In the genomic region with DNA sequence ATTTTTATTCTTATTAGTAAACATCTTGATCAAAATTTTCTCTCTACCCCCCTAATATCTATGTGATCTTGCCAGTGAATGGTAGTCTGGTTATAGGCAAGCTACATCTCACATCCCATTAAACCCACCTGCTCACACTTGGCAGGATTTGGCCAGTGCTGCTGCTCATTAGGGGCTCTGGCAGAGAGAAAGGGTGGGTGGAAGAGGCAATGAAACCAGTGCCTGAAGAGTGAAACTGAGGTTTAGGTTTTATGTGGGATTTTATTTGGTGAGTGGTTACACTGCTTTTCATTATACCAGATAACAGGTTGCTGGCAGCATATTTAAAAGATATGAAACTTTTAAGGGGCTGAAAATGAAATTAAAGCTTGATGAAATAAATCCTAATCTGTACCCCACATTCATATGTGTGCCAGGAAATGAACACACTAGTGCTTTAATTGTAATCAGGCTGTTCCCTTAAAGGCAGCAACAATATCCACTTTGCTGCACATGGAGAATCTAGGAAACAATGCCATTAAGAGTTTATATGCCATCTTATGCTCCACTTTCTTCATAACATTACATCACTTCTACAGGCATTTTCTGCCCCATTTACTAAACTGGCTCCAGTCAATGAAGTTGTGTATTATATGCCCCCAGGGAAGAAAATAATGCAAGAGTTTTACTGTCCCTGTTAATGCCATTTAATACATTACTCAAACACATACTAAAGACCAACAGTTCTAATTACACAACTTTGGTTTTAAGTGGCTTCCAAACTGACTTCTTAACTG, we compare ENCODE assay signal across 1 cellular context.
TF ChIP-seq lines count a peak whose summit lies in the region.

No MANE protein-coding gene starts in this region.

TF ChIP-seq in HEK293, 187 proteins besides CTCF, POLR2A, EP300 and RAD21 (continued from another document and continues in another):
- TF ChIP-seq, protein P1, sequence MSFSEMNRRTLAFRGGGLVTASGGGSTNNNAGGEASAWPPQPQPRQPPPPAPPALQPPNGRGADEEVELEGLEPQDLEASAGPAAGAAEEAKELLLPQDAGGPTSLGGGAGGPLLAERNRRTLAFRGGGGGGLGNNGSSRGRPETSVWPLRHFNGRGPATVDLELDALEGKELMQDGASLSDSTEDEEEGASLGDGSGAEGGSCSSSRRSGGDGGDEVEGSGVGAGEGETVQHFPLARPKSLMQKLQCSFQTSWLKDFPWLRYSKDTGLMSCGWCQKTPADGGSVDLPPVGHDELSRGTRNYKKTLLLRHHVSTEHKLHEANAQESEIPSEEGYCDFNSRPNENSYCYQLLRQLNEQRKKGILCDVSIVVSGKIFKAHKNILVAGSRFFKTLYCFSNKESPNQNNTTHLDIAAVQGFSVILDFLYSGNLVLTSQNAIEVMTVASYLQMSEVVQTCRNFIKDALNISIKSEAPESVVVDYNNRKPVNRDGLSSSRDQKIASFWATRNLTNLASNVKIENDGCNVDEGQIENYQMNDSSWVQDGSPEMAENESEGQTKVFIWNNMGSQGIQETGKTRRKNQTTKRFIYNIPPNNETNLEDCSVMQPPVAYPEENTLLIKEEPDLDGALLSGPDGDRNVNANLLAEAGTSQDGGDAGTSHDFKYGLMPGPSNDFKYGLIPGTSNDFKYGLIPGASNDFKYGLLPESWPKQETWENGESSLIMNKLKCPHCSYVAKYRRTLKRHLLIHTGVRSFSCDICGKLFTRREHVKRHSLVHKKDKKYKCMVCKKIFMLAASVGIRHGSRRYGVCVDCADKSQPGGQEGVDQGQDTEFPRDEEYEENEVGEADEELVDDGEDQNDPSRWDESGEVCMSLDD (tag by site-specific recombination; IDR thresholded peaks at IDR 0.05) = no peak
- TF ChIP-seq, protein P2, sequence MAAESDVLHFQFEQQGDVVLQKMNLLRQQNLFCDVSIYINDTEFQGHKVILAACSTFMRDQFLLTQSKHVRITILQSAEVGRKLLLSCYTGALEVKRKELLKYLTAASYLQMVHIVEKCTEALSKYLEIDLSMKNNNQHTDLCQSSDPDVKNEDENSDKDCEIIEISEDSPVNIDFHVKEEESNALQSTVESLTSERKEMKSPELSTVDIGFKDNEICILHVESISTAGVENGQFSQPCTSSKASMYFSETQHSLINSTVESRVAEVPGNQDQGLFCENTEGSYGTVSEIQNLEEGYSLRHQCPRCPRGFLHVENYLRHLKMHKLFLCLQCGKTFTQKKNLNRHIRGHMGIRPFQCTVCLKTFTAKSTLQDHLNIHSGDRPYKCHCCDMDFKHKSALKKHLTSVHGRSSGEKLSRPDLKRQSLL (tag by site-specific recombination; IDR thresholded peaks at IDR 0.05) = peak; percentile 33; the same call in 1 of the 2 replicates
- TF ChIP-seq GFI1B (tag by site-specific recombination; IDR thresholded peaks at IDR 0.05) (peak; percentile 92), ZNF214 (tag by site-specific recombination; IDR thresholded peaks at IDR 0.05; ENCODE audit: borderline replicate concordance) (no peak), ZNF292 (tag by site-specific recombination; IDR thresholded peaks at IDR 0.05; ENCODE audit: borderline replicate concordance, low read depth) (no peak), ZXDB (tag by site-specific recombination; IDR thresholded peaks at IDR 0.05) (peak; percentile 85), SCRT1 (tag by site-specific recombination; IDR thresholded peaks at IDR 0.05; ENCODE audit: borderline replicate concordance) (peak; percentile 65), ZNF629 (tag by site-specific recombination; IDR thresholded peaks at IDR 0.05) (peak; percentile 93), ZFP37 (tag by site-specific recombination; IDR thresholded peaks at IDR 0.05) (peak; percentile 62; the same call in 1 of the 2 replicates), ZNF768 (tag by site-specific recombination; IDR thresholded peaks at IDR 0.05) (no peak), ZNF169 (tag by site-specific recombination; IDR thresholded peaks at IDR 0.05) (no peak), GLIS2 (tag by site-specific recombination; IDR thresholded peaks at IDR 0.05) (no peak), GLI2 (tag by site-specific recombination; IDR thresholded peaks at IDR 0.05; ENCODE audit: borderline replicate concordance, low read depth) (peak; percentile 93), ZNF792 (tag by site-specific recombination; IDR thresholded peaks at IDR 0.05) (no peak), ZNF223 (tag by site-specific recombination; IDR thresholded peaks at IDR 0.05) (no peak), ZBTB17 (tag by site-specific recombination; IDR thresholded peaks at IDR 0.05) (peak; percentile 94), OSR2 (tag by site-specific recombination; IDR thresholded peaks at IDR 0.05) (peak; percentile 98), OVOL3 (tag by site-specific recombination; IDR thresholded peaks at IDR 0.05) (peak; percentile 93), ZNF10 (tag by site-specific recombination; IDR thresholded peaks at IDR 0.05) (peak; percentile 56; the same call in 1 of the 2 replicates), ZNF433 (tag by site-specific recombination; IDR thresholded peaks at IDR 0.05; ENCODE audit: low read depth) (no peak), GLIS1 (tag by site-specific recombination; IDR thresholded peaks at IDR 0.05) (peak; percentile 74), ZNF514 (tag by site-specific recombination; IDR thresholded peaks at IDR 0.05) (no peak), YY2 (tag by site-specific recombination; IDR thresholded peaks at IDR 0.05) (no peak), ZNF138 (tag by site-specific recombination; IDR thresholded peaks at IDR 0.05; ENCODE audit: borderline replicate concordance) (no peak)
- TF ChIP-seq, protein P3, sequence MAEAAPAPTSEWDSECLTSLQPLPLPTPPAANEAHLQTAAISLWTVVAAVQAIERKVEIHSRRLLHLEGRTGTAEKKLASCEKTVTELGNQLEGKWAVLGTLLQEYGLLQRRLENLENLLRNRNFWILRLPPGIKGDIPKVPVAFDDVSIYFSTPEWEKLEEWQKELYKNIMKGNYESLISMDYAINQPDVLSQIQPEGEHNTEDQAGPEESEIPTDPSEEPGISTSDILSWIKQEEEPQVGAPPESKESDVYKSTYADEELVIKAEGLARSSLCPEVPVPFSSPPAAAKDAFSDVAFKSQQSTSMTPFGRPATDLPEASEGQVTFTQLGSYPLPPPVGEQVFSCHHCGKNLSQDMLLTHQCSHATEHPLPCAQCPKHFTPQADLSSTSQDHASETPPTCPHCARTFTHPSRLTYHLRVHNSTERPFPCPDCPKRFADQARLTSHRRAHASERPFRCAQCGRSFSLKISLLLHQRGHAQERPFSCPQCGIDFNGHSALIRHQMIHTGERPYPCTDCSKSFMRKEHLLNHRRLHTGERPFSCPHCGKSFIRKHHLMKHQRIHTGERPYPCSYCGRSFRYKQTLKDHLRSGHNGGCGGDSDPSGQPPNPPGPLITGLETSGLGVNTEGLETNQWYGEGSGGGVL (tag by site-specific recombination; IDR thresholded peaks at IDR 0.05) = peak; percentile 39; the same call in 1 of the 2 replicates
- TF ChIP-seq, protein P4, sequence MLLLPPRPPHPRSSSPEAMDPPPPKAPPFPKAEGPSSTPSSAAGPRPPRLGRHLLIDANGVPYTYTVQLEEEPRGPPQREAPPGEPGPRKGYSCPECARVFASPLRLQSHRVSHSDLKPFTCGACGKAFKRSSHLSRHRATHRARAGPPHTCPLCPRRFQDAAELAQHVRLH (tag by site-specific recombination; IDR thresholded peaks at IDR 0.05) = peak; percentile 68; the same call in 1 of the 2 replicates
- TF ChIP-seq, protein P5, sequence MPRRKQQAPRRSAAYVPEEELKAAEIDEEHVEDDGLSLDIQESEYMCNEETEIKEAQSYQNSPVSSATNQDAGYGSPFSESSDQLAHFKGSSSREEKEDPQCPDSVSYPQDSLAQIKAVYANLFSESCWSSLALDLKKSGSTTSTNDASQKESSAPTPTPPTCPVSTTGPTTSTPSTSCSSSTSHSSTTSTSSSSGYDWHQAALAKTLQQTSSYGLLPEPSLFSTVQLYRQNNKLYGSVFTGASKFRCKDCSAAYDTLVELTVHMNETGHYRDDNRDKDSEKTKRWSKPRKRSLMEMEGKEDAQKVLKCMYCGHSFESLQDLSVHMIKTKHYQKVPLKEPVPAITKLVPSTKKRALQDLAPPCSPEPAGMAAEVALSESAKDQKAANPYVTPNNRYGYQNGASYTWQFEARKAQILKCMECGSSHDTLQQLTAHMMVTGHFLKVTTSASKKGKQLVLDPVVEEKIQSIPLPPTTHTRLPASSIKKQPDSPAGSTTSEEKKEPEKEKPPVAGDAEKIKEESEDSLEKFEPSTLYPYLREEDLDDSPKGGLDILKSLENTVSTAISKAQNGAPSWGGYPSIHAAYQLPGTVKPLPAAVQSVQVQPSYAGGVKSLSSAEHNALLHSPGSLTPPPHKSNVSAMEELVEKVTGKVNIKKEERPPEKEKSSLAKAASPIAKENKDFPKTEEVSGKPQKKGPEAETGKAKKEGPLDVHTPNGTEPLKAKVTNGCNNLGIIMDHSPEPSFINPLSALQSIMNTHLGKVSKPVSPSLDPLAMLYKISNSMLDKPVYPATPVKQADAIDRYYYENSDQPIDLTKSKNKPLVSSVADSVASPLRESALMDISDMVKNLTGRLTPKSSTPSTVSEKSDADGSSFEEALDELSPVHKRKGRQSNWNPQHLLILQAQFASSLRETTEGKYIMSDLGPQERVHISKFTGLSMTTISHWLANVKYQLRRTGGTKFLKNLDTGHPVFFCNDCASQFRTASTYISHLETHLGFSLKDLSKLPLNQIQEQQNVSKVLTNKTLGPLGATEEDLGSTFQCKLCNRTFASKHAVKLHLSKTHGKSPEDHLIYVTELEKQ (tag by site-specific recombination; IDR thresholded peaks at IDR 0.05; ENCODE audit: borderline replicate concordance) = peak; percentile 94
- TF ChIP-seq, protein P6, sequence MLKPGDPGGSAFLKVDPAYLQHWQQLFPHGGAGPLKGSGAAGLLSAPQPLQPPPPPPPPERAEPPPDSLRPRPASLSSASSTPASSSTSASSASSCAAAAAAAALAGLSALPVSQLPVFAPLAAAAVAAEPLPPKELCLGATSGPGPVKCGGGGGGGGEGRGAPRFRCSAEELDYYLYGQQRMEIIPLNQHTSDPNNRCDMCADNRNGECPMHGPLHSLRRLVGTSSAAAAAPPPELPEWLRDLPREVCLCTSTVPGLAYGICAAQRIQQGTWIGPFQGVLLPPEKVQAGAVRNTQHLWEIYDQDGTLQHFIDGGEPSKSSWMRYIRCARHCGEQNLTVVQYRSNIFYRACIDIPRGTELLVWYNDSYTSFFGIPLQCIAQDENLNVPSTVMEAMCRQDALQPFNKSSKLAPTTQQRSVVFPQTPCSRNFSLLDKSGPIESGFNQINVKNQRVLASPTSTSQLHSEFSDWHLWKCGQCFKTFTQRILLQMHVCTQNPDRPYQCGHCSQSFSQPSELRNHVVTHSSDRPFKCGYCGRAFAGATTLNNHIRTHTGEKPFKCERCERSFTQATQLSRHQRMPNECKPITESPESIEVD (tag by site-specific recombination; IDR thresholded peaks at IDR 0.05) = peak; percentile 99
- TF ChIP-seq, protein P7, sequence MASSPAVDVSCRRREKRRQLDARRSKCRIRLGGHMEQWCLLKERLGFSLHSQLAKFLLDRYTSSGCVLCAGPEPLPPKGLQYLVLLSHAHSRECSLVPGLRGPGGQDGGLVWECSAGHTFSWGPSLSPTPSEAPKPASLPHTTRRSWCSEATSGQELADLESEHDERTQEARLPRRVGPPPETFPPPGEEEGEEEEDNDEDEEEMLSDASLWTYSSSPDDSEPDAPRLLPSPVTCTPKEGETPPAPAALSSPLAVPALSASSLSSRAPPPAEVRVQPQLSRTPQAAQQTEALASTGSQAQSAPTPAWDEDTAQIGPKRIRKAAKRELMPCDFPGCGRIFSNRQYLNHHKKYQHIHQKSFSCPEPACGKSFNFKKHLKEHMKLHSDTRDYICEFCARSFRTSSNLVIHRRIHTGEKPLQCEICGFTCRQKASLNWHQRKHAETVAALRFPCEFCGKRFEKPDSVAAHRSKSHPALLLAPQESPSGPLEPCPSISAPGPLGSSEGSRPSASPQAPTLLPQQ (tag by site-specific recombination; IDR thresholded peaks at IDR 0.05) = peak; percentile 77
- TF ChIP-seq, protein P8, sequence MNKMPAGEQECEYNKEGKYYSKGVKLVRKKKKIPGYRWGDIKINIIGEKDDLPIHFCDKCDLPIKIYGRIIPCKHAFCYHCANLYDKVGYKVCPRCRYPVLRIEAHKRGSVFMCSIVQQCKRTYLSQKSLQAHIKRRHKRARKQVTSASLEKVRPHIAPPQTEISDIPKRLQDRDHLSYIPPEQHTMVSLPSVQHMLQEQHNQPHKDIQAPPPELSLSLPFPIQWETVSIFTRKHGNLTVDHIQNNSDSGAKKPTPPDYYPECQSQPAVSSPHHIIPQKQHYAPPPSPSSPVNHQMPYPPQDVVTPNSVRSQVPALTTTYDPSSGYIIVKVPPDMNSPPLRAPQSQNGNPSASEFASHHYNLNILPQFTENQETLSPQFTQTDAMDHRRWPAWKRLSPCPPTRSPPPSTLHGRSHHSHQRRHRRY (tag by site-specific recombination; IDR thresholded peaks at IDR 0.05) = no peak
- TF ChIP-seq, protein P9, sequence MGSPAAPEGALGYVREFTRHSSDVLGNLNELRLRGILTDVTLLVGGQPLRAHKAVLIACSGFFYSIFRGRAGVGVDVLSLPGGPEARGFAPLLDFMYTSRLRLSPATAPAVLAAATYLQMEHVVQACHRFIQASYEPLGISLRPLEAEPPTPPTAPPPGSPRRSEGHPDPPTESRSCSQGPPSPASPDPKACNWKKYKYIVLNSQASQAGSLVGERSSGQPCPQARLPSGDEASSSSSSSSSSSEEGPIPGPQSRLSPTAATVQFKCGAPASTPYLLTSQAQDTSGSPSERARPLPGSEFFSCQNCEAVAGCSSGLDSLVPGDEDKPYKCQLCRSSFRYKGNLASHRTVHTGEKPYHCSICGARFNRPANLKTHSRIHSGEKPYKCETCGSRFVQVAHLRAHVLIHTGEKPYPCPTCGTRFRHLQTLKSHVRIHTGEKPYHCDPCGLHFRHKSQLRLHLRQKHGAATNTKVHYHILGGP (tag by site-specific recombination; IDR thresholded peaks at IDR 0.05) = peak; percentile 78; the same call in 1 of the 2 replicates
- TF ChIP-seq, protein P10, sequence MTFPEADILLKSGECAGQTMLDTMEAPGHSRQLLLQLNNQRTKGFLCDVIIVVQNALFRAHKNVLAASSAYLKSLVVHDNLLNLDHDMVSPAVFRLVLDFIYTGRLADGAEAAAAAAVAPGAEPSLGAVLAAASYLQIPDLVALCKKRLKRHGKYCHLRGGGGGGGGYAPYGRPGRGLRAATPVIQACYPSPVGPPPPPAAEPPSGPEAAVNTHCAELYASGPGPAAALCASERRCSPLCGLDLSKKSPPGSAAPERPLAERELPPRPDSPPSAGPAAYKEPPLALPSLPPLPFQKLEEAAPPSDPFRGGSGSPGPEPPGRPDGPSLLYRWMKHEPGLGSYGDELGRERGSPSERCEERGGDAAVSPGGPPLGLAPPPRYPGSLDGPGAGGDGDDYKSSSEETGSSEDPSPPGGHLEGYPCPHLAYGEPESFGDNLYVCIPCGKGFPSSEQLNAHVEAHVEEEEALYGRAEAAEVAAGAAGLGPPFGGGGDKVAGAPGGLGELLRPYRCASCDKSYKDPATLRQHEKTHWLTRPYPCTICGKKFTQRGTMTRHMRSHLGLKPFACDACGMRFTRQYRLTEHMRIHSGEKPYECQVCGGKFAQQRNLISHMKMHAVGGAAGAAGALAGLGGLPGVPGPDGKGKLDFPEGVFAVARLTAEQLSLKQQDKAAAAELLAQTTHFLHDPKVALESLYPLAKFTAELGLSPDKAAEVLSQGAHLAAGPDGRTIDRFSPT (tag by site-specific recombination; IDR thresholded peaks at IDR 0.05) = no peak
- TF ChIP-seq, protein P11, sequence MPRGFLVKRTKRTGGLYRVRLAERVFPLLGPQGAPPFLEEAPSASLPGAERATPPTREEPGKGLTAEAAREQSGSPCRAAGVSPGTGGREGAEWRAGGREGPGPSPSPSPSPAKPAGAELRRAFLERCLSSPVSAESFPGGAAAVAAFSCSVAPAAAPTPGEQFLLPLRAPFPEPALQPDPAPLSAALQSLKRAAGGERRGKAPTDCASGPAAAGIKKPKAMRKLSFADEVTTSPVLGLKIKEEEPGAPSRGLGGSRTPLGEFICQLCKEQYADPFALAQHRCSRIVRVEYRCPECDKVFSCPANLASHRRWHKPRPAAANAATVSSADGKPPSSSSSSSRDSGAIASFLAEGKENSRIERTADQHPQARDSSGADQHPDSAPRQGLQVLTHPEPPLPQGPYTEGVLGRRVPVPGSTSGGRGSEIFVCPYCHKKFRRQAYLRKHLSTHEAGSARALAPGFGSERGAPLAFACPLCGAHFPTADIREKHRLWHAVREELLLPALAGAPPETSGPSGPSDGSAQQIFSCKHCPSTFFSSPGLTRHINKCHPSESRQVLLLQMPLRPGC (tag by site-specific recombination; IDR thresholded peaks at IDR 0.05) = peak; percentile 95
